24 cellular contexts compared by ENCODE assay signal in genomic region chr21:46128983-46129571, GRCh38. TPM values are rescaled to one million over a fixed set of nuclear protein-coding genes. Genes with fewer than 3 reads are reported as not detected.
A peak's percentile ranks its signal among the peaks of the same experiment; 100 is the strongest.
DNase-seq lines count a peak whose midpoint lies in the region; ATAC-seq, FAIRE-seq and TF ChIP-seq lines count a peak whose summit lies in the region.
"Had no signal": no experiment of that assay in that cellular context is flagged by ENCODE, and none has a peak within 500 bp of the region (broad histone marks: within the 10 kb centered on the region; RNA-seq: fewer than 3 reads in every experiment).

No MANE protein-coding gene starts in this region.

- TF ChIP-seq RAD21 in HepG2 (CRISPR knock-in tag; IDR thresholded peaks at IDR 0.05), result no peak

- H3K9ac ChIP-seq in HepG2 (ENCODE audit: insufficient read depth, low read depth, low read length), result no peak overlapping the region
- H3K9ac ChIP-seq: BLaER1 treated with 17β-estradiol and CSF1 and Interleukin-3, amounts not matched to agents 10 nM and 100 nM had no signal

- H3K9me3 ChIP-seq in MG63 (no peaks in the 10 kb centered on the region), cardiac muscle cell (ENCODE audit: low read depth) (no peaks in the 10 kb centered on the region), HepG2 (ENCODE audit: low read length) (no peaks in the 10 kb centered on the region), psoas muscle (no peaks in the 10 kb centered on the region)
- H3K9me3 ChIP-seq: BLaER1 treated with 17β-estradiol and CSF1 and Interleukin-3, amounts not matched to agents 10 nM and 100 nM; colonic mucosa; SJCRH30; uterus had no signal

- TF ChIP-seq CTCF in cardiac muscle cell (IDR thresholded peaks at IDR 0.05; ENCODE audit: low read depth, low read length), result no peak
- TF ChIP-seq CTCF in HepG2 (CRISPR knock-in tag; IDR thresholded peaks at IDR 0.05), result no peak
- TF ChIP-seq CTCF in psoas muscle (IDR thresholded peaks at IDR 0.05), result no peak

- CTCF ChIA-PET in HepG2 (lab: Yijun Ruan, JAX; ENCODE audit: low intra/inter-chr PET ratio, low total read pairs), result no interaction called here

- in situ Hi-C loops in HepG2 (cut with HindIII; ENCODE audit: extremely low pct_ligation_motif_present, low pct_unique_long_range_greater_than_20kb), result no loop called here

- no peak for TF ChIP-seq EP300 in HepG2 (IDR thresholded peaks at IDR 0.05; ENCODE audit: low read depth in 2 of 2, low read length in 2 of 2)
- no peak for TF ChIP-seq EP300 in HepG2 (CRISPR knock-in tag; IDR thresholded peaks at IDR 0.05; ENCODE audit: borderline replicate concordance)

- H3K4me1 ChIP-seq in cardiac muscle cell (ENCODE audit: low read depth) (peaks cover 31% of the 10 kb centered on the region), HepG2 (ENCODE audit: insufficient read depth, low read length) (no peaks in the 10 kb centered on the region), psoas muscle (no peaks in the 10 kb centered on the region)
- H3K4me1 ChIP-seq: colonic mucosa, SJCRH30 had no signal

- no peak overlapping the region for H2AFZ ChIP-seq in HepG2 (ENCODE audit: low read length)
- H2AFZ ChIP-seq: PC-9 had no signal

- FAIRE-seq in HepG2 (lab: Jason Lieb, UNC), result no peak

- ATAC-seq in HepG2, result no peak
- ATAC-seq in psoas muscle, result no peak
- no peak for ATAC-seq in HG03097 (IDR thresholded peaks at IDR 0.05; ENCODE audit: low FRiP score, unreplicated experiment)
- ATAC-seq: activated naive CD8-positive, alpha-beta T cell treated with anti-CD3 and anti-CD28 coated beads, Interleukin-2, amount 50 U/mL, for 24 hours had no signal

- H3K27me3 ChIP-seq in MG63 (no peaks in the 10 kb centered on the region), cardiac muscle cell (no peaks in the 10 kb centered on the region), HepG2 (ENCODE audit: control insufficient read depth in 1 of 2, insufficient read depth in 2 of 2, low read length in 2 of 2) (no peaks in the 10 kb centered on the region), psoas muscle (ENCODE audit: insufficient read depth in 3 of 3, low read length in 2 of 3) (no peaks in the 10 kb centered on the region)
- H3K27me3 ChIP-seq: colonic mucosa, SJCRH30, uterus had no signal

- H3K79me2 ChIP-seq in HepG2 (ENCODE audit: insufficient read depth, low read length), result no peaks in the 10 kb centered on the region

- BruUV-seq in HepG2 (replicated peaks; lab: Mats Ljungman, UMichigan), result no TSS peak

- POLR2A ChIA-PET in HepG2 (lab: Yijun Ruan, JAX), result no interaction called here

- intact Hi-C loops in HepG2 (cut with micrococcal nuclease; ENCODE audit: unreplicated experiment), result no loop called here
- intact Hi-C loops in psoas muscle (cut with DNase I), result no loop called here

- no peak overlapping the region for H3K4me2 ChIP-seq in HepG2 (ENCODE audit: low read depth, low read length)
- H3K4me2 ChIP-seq: PC-9 had no signal

- peak overlapping the region; percentile 98 for H3K27ac ChIP-seq in cardiac muscle cell
- H3K27ac ChIP-seq in HepG2 (ENCODE audit: extremely low read length, insufficient read depth, low read length), result no peak overlapping the region
- H3K27ac ChIP-seq in psoas muscle, result no peak overlapping the region
- H3K27ac ChIP-seq: BLaER1 treated with 17β-estradiol and CSF1 and Interleukin-3, amounts not matched to agents 10 nM and 100 nM; colonic mucosa; PC-9; SJCRH30; VCaP had no signal

- H3K36me3 ChIP-seq in MG63 (peaks cover 89% of the 10 kb centered on the region), cardiac muscle cell (no peaks in the 10 kb centered on the region), HepG2 (replicated peaks in 1 of 2; ENCODE audit: control insufficient read depth in 1 of 2, insufficient read depth in 2 of 2, low read length in 2 of 2) (no peaks in the 10 kb centered on the region), psoas muscle (ENCODE audit: insufficient read depth in 1 of 2, low read depth in 1 of 2) (peaks cover 0 to 10% of the 10 kb centered on the region in 2 donors)
- H3K36me3 ChIP-seq: BLaER1 treated with 17β-estradiol and CSF1 and Interleukin-3, amounts not matched to agents 10 nM and 100 nM; colonic mucosa; SJCRH30; uterus had no signal

- TF ChIP-seq POLR2A in HepG2 (IDR thresholded peaks at IDR 0.05; ENCODE audit: insufficient read depth in 1 of 2, low read depth in 2 of 2, low read length in 2 of 2), result no peak

- DNase-seq in MG63 (peak; percentile 9), cardiac muscle cell (ENCODE audit: low read depth in 1 of 2, low spot score in 1 of 2) (peak in 1 of 2 donors; percentile 29), HepG2 (ENCODE audit: low spot score) (no peak), psoas muscle (peak; percentile 22 to 52), GM19238 (ENCODE audit: insufficient read length, low spot score) (no peak), NCI-H2227 (lab: John Stamatoyannopoulos, UW; ENCODE audit: unreplicated experiment) (no peak), NK-92 (lab: John Stamatoyannopoulos, UW; ENCODE audit: unreplicated experiment) (no peak)
- DNase-seq: ACHN; activated CD4-positive, alpha-beta T cell treated with anti-CD3 and anti-CD28 coated beads, Interleukin-2, amount 50 U/mL, for 48 hours; activated effector memory CD4-positive, alpha-beta T cell treated with anti-CD3 and anti-CD28 coated beads, Interleukin-2, amount 50 U/mL, for 16 hours; activated naive CD8-positive, alpha-beta T cell treated with anti-CD3 and anti-CD28 coated beads, Interleukin-2, amount 50 U/mL, for 24 hours; colonic mucosa; endodermal cell; NCI-H1694 treated with DMSO at 0.1 percent for 48 hours; NCI-H226; NCI-H82; PC-9; SJCRH30; stimulated activated CD4-positive, alpha-beta T cell treated with anti-CD3 and anti-CD28 coated beads, Interleukin-15, amount 100 ng/mL, for 24 hours had no signal

- H3K4me3 ChIP-seq in MG63 (no peak overlapping the region), cardiac muscle cell (no peak overlapping the region), HepG2 (replicated peaks in 1 of 3; ENCODE audit: insufficient read depth in 1 of 3, low read depth in 2 of 3, low read length in 3 of 3) (no peak overlapping the region), psoas muscle (no peak overlapping the region)
- H3K4me3 ChIP-seq: BLaER1 treated with 17β-estradiol and CSF1 and Interleukin-3, amounts not matched to agents 10 nM and 100 nM; colonic mucosa; PC-9; SJCRH30; uterus had no signal

- no peaks in the 10 kb centered on the region for H4K20me1 ChIP-seq in HepG2 (ENCODE audit: insufficient read depth, low read length)

- WGBS in HepG2 (ENCODE audit: low lambda C conversion rate), result 83% methylated on average over 13 of the region's 41 CpGs
- WGBS in psoas muscle, 3 donors, result 79 to 84% (median 83%) methylated on average over 41 of the region's 41 CpGs

RNA-seq across cellular contexts. Expression of gene FTCD, which starts 26.3 kb away (rescaled TPM):
- not detected in 2 replicates for total RNA-seq in MG63 (2014; rRNA removed; shearing (Covaris generic); ENCODE audit: low replicate concordance)
- total RNA-seq in cardiac muscle cell (9.5 and 18.9 TPM in 2 replicates), HepG2 (2016; rRNA removed; fragmentation: Illumina TruSeq; extraction: Trizol) (78.5 and 105 TPM in 2 replicates), psoas muscle (1 to 10 TPM in 1 of 4 donors, under 1 TPM in 1, not detected in 2; 0.16 to 2.0 TPM)
- polyA plus RNA-seq in cardiac muscle cell (27.4 and 31.1 TPM in 2 replicates), HepG2 (2011; rRNA removed) (75.7 and 112 TPM in 2 replicates), psoas muscle (under 1 TPM in 2 of 3 donors, not detected in 1; 0.03 to 0.09 TPM)
- 13.1 and 13.2 TPM in 2 replicates for total RNA-seq in HepG2 (2016; cell fraction: cytosol; rRNA removed; fragmentation: Illumina TruSeq; extraction: Trizol; ENCODE audit: low read depth)
- total RNA-seq in HepG2 (2016; cell fraction: insoluble cytoplasmic fraction; rRNA removed; fragmentation: Illumina TruSeq; extraction: Trizol), result 61.2 and 115 TPM in 2 replicates
- 21.0 and 27.4 TPM in 2 replicates for total RNA-seq in HepG2 (2016; cell fraction: membrane; rRNA removed; fragmentation: Illumina TruSeq; extraction: Trizol)
- 94.5 and 110 TPM in 2 replicates for total RNA-seq in HepG2 (2016; cell fraction: nucleus; rRNA removed; fragmentation: Illumina TruSeq; extraction: Trizol)
- 34.7 and 61.2 TPM in 2 replicates for polyA plus RNA-seq in HepG2 (2011; cell fraction: cytosol; rRNA removed)
- 656 and 751 TPM in 2 replicates for polyA plus RNA-seq in HepG2 (2011; cell fraction: nucleus; rRNA removed)
- 108 and 140 TPM in 2 replicates for polyA plus RNA-seq in HepG2 (2012)
- 11.0 and 12.4 TPM in 2 replicates for polyA plus RNA-seq in HepG2 (2016; cell fraction: cytosol; fragmentation: Illumina TruSeq; extraction: Trizol; ENCODE audit: low read depth)
- polyA plus RNA-seq in HepG2 (2016; cell fraction: insoluble cytoplasmic fraction; fragmentation: Illumina TruSeq; extraction: Trizol; ENCODE audit: low read depth), result 47.9 and 52.0 TPM in 2 replicates
- 11.9 and 17.7 TPM in 2 replicates for polyA plus RNA-seq in HepG2 (2016; cell fraction: membrane; fragmentation: Illumina TruSeq; extraction: Trizol; ENCODE audit: low read depth)
- polyA plus RNA-seq in HepG2 (2016; cell fraction: nucleus; fragmentation: Illumina TruSeq; extraction: Trizol; ENCODE audit: insufficient read depth, low read depth), result 369 and 379 TPM in 2 replicates
- 0.42 and 84.7 TPM in 2 replicates for polyA minus RNA-seq in HepG2 (2011; rRNA and poly(A)+ RNA removed; ENCODE audit: low replicate concordance)
- 33.3 and 39.2 TPM in 2 replicates for polyA minus RNA-seq in HepG2 (2011; cell fraction: cytosol; rRNA and poly(A)+ RNA removed)
- 93.9 and 118 TPM in 2 replicates for polyA minus RNA-seq in HepG2 (2011; cell fraction: nucleus; rRNA and poly(A)+ RNA removed)
- total RNA-seq: SJCRH30 had no signal

RNA-seq across cellular contexts. Expression of gene COL6A2, which starts 31.2 kb away (rescaled TPM):
- 949 and 1,198 TPM in 2 replicates for total RNA-seq in MG63 (2014; rRNA removed; shearing (Covaris generic); ENCODE audit: low replicate concordance)
- total RNA-seq in cardiac muscle cell (212 and 260 TPM in 2 replicates), HepG2 (2016; rRNA removed; fragmentation: Illumina TruSeq; extraction: Trizol) (0.07 and 0.14 TPM in 2 replicates), psoas muscle (100 to 1,000 TPM in 2 of 4 donors, 10 to 100 TPM in 2; 56.2 to 122 (median 90.4) TPM)
- polyA plus RNA-seq in cardiac muscle cell (153 and 216 TPM in 2 replicates), HepG2 (2011; rRNA removed) (0.41 and 1.6 TPM in 2 replicates), psoas muscle (10 to 100 TPM; 29.8 to 58.8 (median 47.1) TPM)
- total RNA-seq in HepG2 (2016; cell fraction: cytosol; rRNA removed; fragmentation: Illumina TruSeq; extraction: Trizol; ENCODE audit: low read depth), result not detected in 2 replicates
- 0.06 TPM in 1 of 2 replicates, not detected in the other for total RNA-seq in HepG2 (2016; cell fraction: insoluble cytoplasmic fraction; rRNA removed; fragmentation: Illumina TruSeq; extraction: Trizol)
- total RNA-seq in HepG2 (2016; cell fraction: membrane; rRNA removed; fragmentation: Illumina TruSeq; extraction: Trizol), result not detected in 2 replicates
- total RNA-seq in HepG2 (2016; cell fraction: nucleus; rRNA removed; fragmentation: Illumina TruSeq; extraction: Trizol), result 0.13 and 0.22 TPM in 2 replicates
- 0.27 and 0.31 TPM in 2 replicates for polyA plus RNA-seq in HepG2 (2011; cell fraction: cytosol; rRNA removed)
- polyA plus RNA-seq in HepG2 (2011; cell fraction: nucleus; rRNA removed), result 8.5 and 10.4 TPM in 2 replicates
- 0.36 and 0.81 TPM in 2 replicates for polyA plus RNA-seq in HepG2 (2012)
- not detected in 2 replicates for polyA plus RNA-seq in HepG2 (2016; cell fraction: cytosol; fragmentation: Illumina TruSeq; extraction: Trizol; ENCODE audit: low read depth)
- not detected in 2 replicates for polyA plus RNA-seq in HepG2 (2016; cell fraction: insoluble cytoplasmic fraction; fragmentation: Illumina TruSeq; extraction: Trizol; ENCODE audit: low read depth)
- not detected in 2 replicates for polyA plus RNA-seq in HepG2 (2016; cell fraction: membrane; fragmentation: Illumina TruSeq; extraction: Trizol; ENCODE audit: low read depth)
- 0.48 and 0.69 TPM in 2 replicates for polyA plus RNA-seq in HepG2 (2016; cell fraction: nucleus; fragmentation: Illumina TruSeq; extraction: Trizol; ENCODE audit: insufficient read depth, low read depth)
- polyA minus RNA-seq in HepG2 (2011; rRNA and poly(A)+ RNA removed; ENCODE audit: low replicate concordance), result 0.44 TPM in 1 of 2 replicates, not detected in the other
- not detected in 2 replicates for polyA minus RNA-seq in HepG2 (2011; cell fraction: cytosol; rRNA and poly(A)+ RNA removed)
- 0.52 and 1.2 TPM in 2 replicates for polyA minus RNA-seq in HepG2 (2011; cell fraction: nucleus; rRNA and poly(A)+ RNA removed)
- polyA plus RNA-seq: neural cell had no signal

RNA-seq across cellular contexts. Expression of gene SPATC1L, which starts 55.2 kb away (rescaled TPM):
- total RNA-seq in MG63 (2014; rRNA removed; shearing (Covaris generic); ENCODE audit: low replicate concordance), result 2.0 and 2.4 TPM in 2 replicates
- total RNA-seq in cardiac muscle cell (45.7 and 58.8 TPM in 2 replicates), HepG2 (2016; rRNA removed; fragmentation: Illumina TruSeq; extraction: Trizol) (2.8 and 3.3 TPM in 2 replicates), psoas muscle (1 to 10 TPM; 1.9 to 4.6 (median 3.2) TPM)
- polyA plus RNA-seq in cardiac muscle cell (63.0 and 69.2 TPM in 2 replicates), HepG2 (2011; rRNA removed) (1.4 and 2.6 TPM in 2 replicates), psoas muscle (1 to 10 TPM; 3.7 to 6.0 (median 4.6) TPM)
- total RNA-seq in HepG2 (2016; cell fraction: cytosol; rRNA removed; fragmentation: Illumina TruSeq; extraction: Trizol; ENCODE audit: low read depth), result 2.1 and 2.7 TPM in 2 replicates
- total RNA-seq in HepG2 (2016; cell fraction: insoluble cytoplasmic fraction; rRNA removed; fragmentation: Illumina TruSeq; extraction: Trizol), result 3.0 and 3.3 TPM in 2 replicates
- total RNA-seq in HepG2 (2016; cell fraction: membrane; rRNA removed; fragmentation: Illumina TruSeq; extraction: Trizol), result 3.0 and 3.8 TPM in 2 replicates
- total RNA-seq in HepG2 (2016; cell fraction: nucleus; rRNA removed; fragmentation: Illumina TruSeq; extraction: Trizol), result 1.5 and 1.7 TPM in 2 replicates
- 1.4 and 2.8 TPM in 2 replicates for polyA plus RNA-seq in HepG2 (2011; cell fraction: cytosol; rRNA removed)
- polyA plus RNA-seq in HepG2 (2011; cell fraction: nucleus; rRNA removed), result 9.6 and 9.7 TPM in 2 replicates
- polyA plus RNA-seq in HepG2 (2012), result 7.3 and 10.9 TPM in 2 replicates
- 5.4 and 5.7 TPM in 2 replicates for polyA plus RNA-seq in HepG2 (2016; cell fraction: cytosol; fragmentation: Illumina TruSeq; extraction: Trizol; ENCODE audit: low read depth)
- 5.9 and 7.1 TPM in 2 replicates for polyA plus RNA-seq in HepG2 (2016; cell fraction: insoluble cytoplasmic fraction; fragmentation: Illumina TruSeq; extraction: Trizol; ENCODE audit: low read depth)
- polyA plus RNA-seq in HepG2 (2016; cell fraction: membrane; fragmentation: Illumina TruSeq; extraction: Trizol; ENCODE audit: low read depth), result 6.0 and 7.3 TPM in 2 replicates
- polyA plus RNA-seq in HepG2 (2016; cell fraction: nucleus; fragmentation: Illumina TruSeq; extraction: Trizol; ENCODE audit: insufficient read depth, low read depth), result 5.8 and 6.5 TPM in 2 replicates
- 2.4 and 3.4 TPM in 2 replicates for polyA minus RNA-seq in HepG2 (2011; rRNA and poly(A)+ RNA removed; ENCODE audit: low replicate concordance)
- 3.4 and 5.6 TPM in 2 replicates for polyA minus RNA-seq in HepG2 (2011; cell fraction: cytosol; rRNA and poly(A)+ RNA removed)
- polyA minus RNA-seq in HepG2 (2011; cell fraction: nucleus; rRNA and poly(A)+ RNA removed), result 0.77 and 1.6 TPM in 2 replicates

Comparison
In these comparisons a context has a peak if more than half of its experiments do, and no peak if none do; other contexts are left out.
1. DNase-seq: peak in MG63 (single experiment) and psoas muscle (2 of 2); none in HepG2 (single experiment), GM19238 (single experiment), NCI-H2227 (single experiment) and NK-92 (single experiment).
2. RNA of gene COL6A2, which starts 31.2 kb away (total RNA-seq): 949 to 1,198 TPM in MG63, 212 to 260 TPM in cardiac muscle cell and 56.2 to 122 TPM in psoas muscle; 0.06 to 0.22 TPM in HepG2; every median in the first group is over 10 times any median in the second.